In genomic region chrX:42678133-42678532, GRCh38 we compare ENCODE assay signal across 14 cellular contexts.
DNase-seq lines count a peak whose midpoint lies in the region; ATAC-seq and TF ChIP-seq lines count a peak whose summit lies in the region.
"Had no signal": no experiment of that assay in that cellular context is flagged by ENCODE, and none has a peak within 500 bp of the region (broad histone marks: within the 10 kb centered on the region; RNA-seq: fewer than 3 reads in every experiment).

No MANE protein-coding gene starts in this region.

- H3K4me1 ChIP-seq in GM23338 (ENCODE audit: insufficient read depth) (peaks cover 23% of the 10 kb centered on the region), gastrocnemius medialis (no peaks in the 10 kb centered on the region)
- H3K4me1 ChIP-seq: tibial artery had no signal

- ATAC-seq in GM23338 (no peak), left colon (peak; percentile 62), gastrocnemius medialis (no peak)

- H3K9me3 Mint-ChIP-seq in GM23338 = no peaks in the 10 kb centered on the region
- H3K9me3 Mint-ChIP-seq: CD8-positive, alpha-beta memory T cell had no signal

- H3K9me3 ChIP-seq in gastrocnemius medialis = no peaks in the 10 kb centered on the region
- H3K9me3 ChIP-seq: tibial artery had no signal

- CTCF ChIA-PET in HEK293T (lab: Yijun Ruan, JAX) = no interaction called here

- no peak for TF ChIP-seq POLR2A in gastrocnemius medialis (IDR thresholded peaks at IDR 0.05)

- 0 out of 2 replicates have a peak, but pooled peaks cover 8% of the 10 kb centered on the region for H3K9me2 ChIP-seq in GM23338 (ENCODE audit: insufficient read depth)

- H3K4me3 ChIP-seq in GM23338 (no peak overlapping the region), gastrocnemius medialis (no peak overlapping the region)
- H3K4me3 ChIP-seq: coronary artery, tibial artery had no signal

- no peaks in the 10 kb centered on the region for H3F3A ChIP-seq in GM23338 (replicated peaks; ENCODE audit: low read depth)

- no peak overlapping the region for H3K4me3 Mint-ChIP-seq in GM23338
- H3K4me3 Mint-ChIP-seq: CD8-positive, alpha-beta memory T cell had no signal

- H3K27ac ChIP-seq in C4-2B (no peak overlapping the region), GM23338 (ENCODE audit: low read depth) (no peak overlapping the region), gastrocnemius medialis (no peak overlapping the region)
- H3K27ac ChIP-seq: coronary artery, tibial artery had no signal

- peaks cover 3% of the 10 kb centered on the region; the same call in 1 of the 3 replicates for H3K36me3 Mint-ChIP-seq in GM23338 (ENCODE audit: low read depth)
- H3K36me3 Mint-ChIP-seq: CD8-positive, alpha-beta memory T cell had no signal

- no peaks in the 10 kb centered on the region for H3K36me3 ChIP-seq in GM23338 (ENCODE audit: insufficient read depth)
- no peaks in the 10 kb centered on the region for H3K36me3 ChIP-seq in gastrocnemius medialis
- H3K36me3 ChIP-seq: tibial artery had no signal

- intact Hi-C loops in left colon (cut with DNase I, micrococcal nuclease) = no loop called here
- intact Hi-C loops in gastrocnemius medialis (cut with DNase I; ENCODE audit: low total_unique reads) = no loop called here

- H3K79me2 ChIP-seq in GM23338 (replicated peaks; ENCODE audit: insufficient read depth) = no peaks in the 10 kb centered on the region

- no peaks in the 10 kb centered on the region for H3K27me3 ChIP-seq in GM23338 (ENCODE audit: insufficient read depth)
- no peaks in the 10 kb centered on the region for H3K27me3 ChIP-seq in gastrocnemius medialis
- H3K27me3 ChIP-seq: tibial artery had no signal

- DNase-seq in GM23338 (ENCODE audit: low spot score) (peak; percentile 4), SW480 (ENCODE audit: low spot score) (peak; percentile 30), left colon (no peak), gastrocnemius medialis (no peak), OCI-M2 (lab: John Stamatoyannopoulos, UW; ENCODE audit: unreplicated experiment) (no peak), cerebellum (ENCODE audit: low spot score) (no peak), HEK293T (ENCODE audit: extremely low spot score) (no peak)
- DNase-seq: activated CD4-positive, alpha-beta T cell treated with anti-CD3 and anti-CD28 coated beads for 48 hours; activated gamma-delta T cell treated with Interleukin-2 at 50 U/mL for 16 hours; CD8-positive, alpha-beta memory T cell; NCI-H2171; tibial artery had no signal

- no peaks in the 10 kb centered on the region for H3K27me3 Mint-ChIP-seq in GM23338 (ENCODE audit: insufficient read depth, low read depth, poor library complexity)

- TF ChIP-seq CTCF in C4-2B (conservative IDR thresholded peaks at IDR 0.05) (peak; percentile 63), GM23338 (conservative IDR thresholded peaks at IDR 0.05; ENCODE audit: low read depth in 2 of 2) (peak in 1 of 2 experiments; percentile 37; a peak in 3 of 4 replicates), gastrocnemius medialis (IDR thresholded peaks at IDR 0.05 in 4 of 5, conservative IDR thresholded peaks at IDR 0.05 in 1 of 5) (no peak)

- no peak overlapping the region for H3K27ac Mint-ChIP-seq in GM23338
- H3K27ac Mint-ChIP-seq: CD8-positive, alpha-beta memory T cell had no signal

- POLR2A ChIA-PET in HEK293T (lab: Yijun Ruan, JAX) = no interaction called here

- H4K20me1 ChIP-seq in GM23338 (replicated peaks; ENCODE audit: insufficient read depth) = no peaks in the 10 kb centered on the region

- no peak overlapping the region for H3K4me2 ChIP-seq in GM23338

- no peak overlapping the region for H2AFZ ChIP-seq in GM23338

- in situ Hi-C loops in gastrocnemius medialis (cut with MboI; ENCODE audit: low sequenced_read_pairs in 4 of 4) = no loop called here

- H3K4me1 Mint-ChIP-seq in GM23338 = peaks cover 10% of the 10 kb centered on the region
- H3K4me1 Mint-ChIP-seq: CD8-positive, alpha-beta memory T cell had no signal

TF ChIP-seq in GM23338, 12 proteins besides CTCF, POLR2A, EP300 and RAD21 (continues in another document):
- TF ChIP-seq ETS1 (IDR thresholded peaks at IDR 0.05) = no peak
- TF ChIP-seq POLR2AphosphoS5 (IDR thresholded peaks at IDR 0.05; ENCODE audit: low read depth) = no peak

TF ChIP-seq in HEK293T, 16 proteins besides CTCF, POLR2A, EP300 and RAD21:
- TF ChIP-seq SP1 (IDR thresholded peaks at IDR 0.05) (no peak), FOXK2 (IDR thresholded peaks at IDR 0.05) (no peak), PKNOX1 (IDR thresholded peaks at IDR 0.05) (no peak), L3MBTL2 (conservative IDR thresholded peaks at IDR 0.05) (no peak), HDGF (IDR thresholded peaks at IDR 0.05; ENCODE audit: borderline replicate concordance) (no peak), FOXA1 (IDR thresholded peaks at IDR 0.05) (no peak), TARDBP (IDR thresholded peaks at IDR 0.05) (no peak), LEF1 (IDR thresholded peaks at IDR 0.05; ENCODE audit: borderline replicate concordance) (no peak), NFRKB (IDR thresholded peaks at IDR 0.05) (no peak), CTBP1 (IDR thresholded peaks at IDR 0.05; ENCODE audit: borderline replicate concordance) (no peak), FOXM1 (IDR thresholded peaks at IDR 0.05; ENCODE audit: borderline replicate concordance) (no peak), ARNT (IDR thresholded peaks at IDR 0.05) (no peak), ELF4 (IDR thresholded peaks at IDR 0.05) (no peak), BHLHE40 (IDR thresholded peaks at IDR 0.05; ENCODE audit: borderline replicate concordance) (no peak), SUZ12 (IDR thresholded peaks at IDR 0.05) (no peak), ZNF384 (IDR thresholded peaks at IDR 0.05) (no peak)
TF ChIP-seq in HEK293T: peak in this region for 0.

Comparison
In these comparisons a context has a peak if more than half of its experiments do, and no peak if none do; other contexts are left out.
1. DNase-seq: peak in GM23338 (single experiment) and SW480 (single experiment); none in left colon (0 of 2), gastrocnemius medialis (0 of 2), OCI-M2 (single experiment), cerebellum (single experiment) and HEK293T (single experiment).